Comparison of ENCODE assay signal across 8 cellular contexts in the genomic region with DNA sequence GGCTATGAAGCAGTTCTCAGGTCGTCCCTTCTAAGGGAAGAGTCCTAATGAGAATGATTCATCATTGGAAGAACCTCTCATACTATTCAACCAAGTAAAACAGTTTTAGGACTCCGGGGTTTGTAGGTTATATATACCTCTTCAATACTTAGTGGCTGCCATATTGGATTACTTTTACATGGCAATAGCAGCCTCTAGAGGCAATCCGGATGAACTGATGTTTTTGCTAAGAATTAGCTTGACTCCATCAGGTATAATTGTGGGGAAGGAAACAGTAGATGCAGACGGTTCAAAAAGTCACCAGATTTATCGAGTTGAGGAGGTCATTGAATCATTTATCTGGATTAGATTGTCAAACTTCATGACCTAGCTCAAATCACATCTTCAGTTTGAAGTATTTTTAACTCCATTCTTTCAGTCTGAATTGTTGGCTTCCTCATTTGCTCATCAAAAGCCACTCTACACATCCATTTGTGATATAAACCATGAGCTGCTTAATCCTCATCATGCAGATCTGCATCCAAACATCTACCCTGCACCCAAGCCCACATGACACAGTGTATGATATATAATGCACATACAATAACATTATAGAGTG. TPM values are rescaled to one million over a fixed set of nuclear protein-coding genes. Genes with fewer than 3 reads are reported as not detected.
DNase-seq lines count a peak whose midpoint lies in the region; ATAC-seq and TF ChIP-seq lines count a peak whose summit lies in the region.

No MANE protein-coding gene starts in this region.

- H3K4me1 ChIP-seq in ascending aorta: peaks cover 0 to 8% of the 10 kb centered on the region in 2 donors

- peaks cover 0 to 3% of the 10 kb centered on the region in 2 donors for H3K36me3 ChIP-seq in ascending aorta

- H3K36me3 Mint-ChIP-seq in Calu3 (ENCODE audit: insufficient read depth, unreplicated experiment): peaks cover 5% of the 10 kb centered on the region

- H3K4me1 Mint-ChIP-seq in Calu3 (ENCODE audit: low read depth, unreplicated experiment): no peaks in the 10 kb centered on the region

- no peaks in the 10 kb centered on the region for H3K27me3 Mint-ChIP-seq in Calu3 (ENCODE audit: unreplicated experiment)

- no peak overlapping the region for H3K4me3 ChIP-seq in ascending aorta

- H3K27ac ChIP-seq in ascending aorta: no peak overlapping the region

- BruUV-seq in Calu3 (replicated peaks; lab: Mats Ljungman, UMichigan): no TSS peak

- ATAC-seq in GM18909 (IDR thresholded peaks at IDR 0.05; ENCODE audit: poor library complexity, unreplicated experiment) (peak; percentile 98), HG03060 (IDR thresholded peaks at IDR 0.05; ENCODE audit: low read depth, unreplicated experiment) (peak; percentile 99)

- no peak overlapping the region for H3K27ac Mint-ChIP-seq in Calu3 (ENCODE audit: unreplicated experiment)

- intact Hi-C loops in Calu3 (cut with micrococcal nuclease; ENCODE audit: unreplicated experiment) (loop anchor here (1.0 to 10.0 kb wide), 4 partner anchors 92 to 383 kb away; no protein-coding TSS in a partner anchor), ascending aorta (cut with DNase I) (loop anchor here (2.0 to 5.0 kb wide), 3 partner anchors 115 to 382 kb away; no protein-coding TSS in a partner anchor)

- no peak for TF ChIP-seq CTCF in Calu3 (IDR thresholded peaks at IDR 0.05; ENCODE audit: unreplicated experiment)
- TF ChIP-seq CTCF in ascending aorta (IDR thresholded peaks at IDR 0.05): peak; percentile 47 to 75 (median 69)

- H3K9me3 ChIP-seq in ascending aorta: no peaks in the 10 kb centered on the region

- no peak overlapping the region for H3K4me3 Mint-ChIP-seq in Calu3 (ENCODE audit: low read depth, unreplicated experiment)

- no peaks in the 10 kb centered on the region for H3K27me3 ChIP-seq in ascending aorta

- DNase-seq in Calu3: peak; percentile 28
- peak; percentile 3 for DNase-seq in NCI-H2171 (lab: John Stamatoyannopoulos, UW)
- DNase-seq in ascending aorta (ENCODE audit: low spot score in 2 of 2): no peak
- peak; percentile 49 for DNase-seq in iPS-NIHi11 (ENCODE audit: low spot score)
- DNase-seq in superior temporal gyrus (ENCODE audit: extremely low spot score): peak; percentile 75
- no peak for DNase-seq in NCI-H1436 treated with DMSO at 0.1 percent for 48 hours (lab: John Stamatoyannopoulos, UW)

- H3K9me3 Mint-ChIP-seq in Calu3 (ENCODE audit: low read depth, unreplicated experiment): no peaks in the 10 kb centered on the region

- CTCF ChIA-PET in Calu3 (lab: Charles Lee): interaction anchor here (0.8 to 1.4 kb wide), 6 partner anchors 83 to 383 kb away, joined by 3 to 6 read pairs (median 4); no protein-coding TSS in a partner anchor

RNA-seq across cellular contexts. Expression of gene GUCY1B1, which starts 28.4 kb away (rescaled TPM):
- total RNA-seq in Calu3 (2022): 19.3 TPM in 2 replicates
- total RNA-seq in ascending aorta: 34.9 TPM

Comparison
In these comparisons a context has a peak if more than half of its experiments do, and no peak if none do; other contexts are left out.
1. DNase-seq: peak in Calu3 (single experiment), NCI-H2171 (single experiment), iPS-NIHi11 (single experiment) and superior temporal gyrus (single experiment); none in ascending aorta (0 of 2) and NCI-H1436 treated with DMSO at 0.1 percent for 48 hours (single experiment).